Comparison of ENCODE assay signal across 18 cellular contexts in genomic region chr4:727576-727975, GRCh38. TPM values are rescaled to one million over a fixed set of nuclear protein-coding genes. Genes with fewer than 3 reads are reported as not detected.
DNase-seq lines count a peak whose midpoint lies in the region; ATAC-seq, FAIRE-seq and TF ChIP-seq lines count a peak whose summit lies in the region.
"Had no signal": no experiment of that assay in that cellular context is flagged by ENCODE, and none has a peak within 500 bp of the region (broad histone marks: within the 10 kb centered on the region; RNA-seq: fewer than 3 reads in every experiment).

No MANE protein-coding gene starts in this region.

- H3K4me3 ChIP-seq in A549 (no peak overlapping the region), PC-9 (no peak overlapping the region)
- H3K4me3 ChIP-seq: MG63 had no signal

- POLR2A ChIA-PET in A549 (lab: Yijun Ruan, JAX) (no interaction called here), PC-9 (lab: Charles Lee; ENCODE audit: unreplicated experiment) (no interaction called here)
- POLR2A ChIA-PET in activated CD4-positive, alpha-beta memory T cell treated with anti-CD3 and anti-CD28 coated beads, Interleukin-2, amount 10 ng/mL, durations not matched to agents 7 days and 5 days (lab: Charles Lee), result no interaction called here

- H3K9me3 ChIP-seq in A549 (no peaks in the 10 kb centered on the region), PC-9 (ENCODE audit: insufficient read depth, low read depth) (no peaks in the 10 kb centered on the region)
- H3K9me3 ChIP-seq: MG63 had no signal

- peak overlapping the region; percentile 48 for H3K27ac Mint-ChIP-seq in mesothelial cell of epicardium
- H3K27ac Mint-ChIP-seq in activated CD4-positive, alpha-beta memory T cell treated with anti-CD3 and anti-CD28 coated beads, Interleukin-2, amount 10 ng/mL, durations not matched to agents 7 days and 5 days, result no peak overlapping the region

- peaks cover 10% of the 10 kb centered on the region; the same call in 1 of the 2 replicates for H3F3A ChIP-seq in PC-9 (ENCODE audit: insufficient read depth, low read depth)

- CTCF ChIA-PET in A549 (lab: Yijun Ruan, JAX) (no interaction called here), PC-9 (lab: Charles Lee) (no interaction called here)
- CTCF ChIA-PET in activated CD4-positive, alpha-beta memory T cell treated with anti-CD3 and anti-CD28 coated beads, Interleukin-2, amount 10 ng/mL, durations not matched to agents 7 days and 5 days (lab: Charles Lee), result interaction anchor here (0.7 kb wide), 1 partner anchor 15 kb away, joined by 4 read pairs; no protein-coding TSS in a partner anchor

- no peak overlapping the region for H2AFZ ChIP-seq in PC-9

- H3K9me3 Mint-ChIP-seq in mesothelial cell of epicardium, result no peaks in the 10 kb centered on the region
- peaks cover 9% of the 10 kb centered on the region for H3K9me3 Mint-ChIP-seq in activated CD4-positive, alpha-beta memory T cell treated with anti-CD3 and anti-CD28 coated beads, Interleukin-2, amount 10 ng/mL, durations not matched to agents 7 days and 5 days
- H3K9me3 Mint-ChIP-seq: CD4-positive, alpha-beta T cell had no signal

- no peak for TF ChIP-seq RAD21 in A549 (conservative IDR thresholded peaks at IDR 0.05 in 1 of 2, IDR thresholded peaks at IDR 0.05 in 1 of 2)

- DNase-seq in A549 (ENCODE audit: low read depth in 1 of 2, low spot score in 1 of 2) (peak in 1 of 2 experiments; percentile 27), PC-9 (no peak), cerebellar cortex (ENCODE audit: low spot score) (peak; percentile 43), mesothelial cell of epicardium (ENCODE audit: low spot score in 2 of 2, unreplicated experiment in 2 of 2) (no peak), GM10266 (ENCODE audit: extremely low spot score) (no peak), NCI-H2196 treated with DMSO at 0.1 percent for 48 hours (lab: John Stamatoyannopoulos, UW; ENCODE audit: unreplicated experiment) (no peak), NCI-H1694 treated with DMSO at 0.1 percent for 48 hours (lab: John Stamatoyannopoulos, UW) (no peak)
- no peak for DNase-seq in activated CD4-positive, alpha-beta memory T cell treated with anti-CD3 and anti-CD28 coated beads, Interleukin-2, amount 10 ng/mL, durations not matched to agents 7 days and 5 days
- DNase-seq: ACHN; CD4-positive, alpha-beta T cell; MG63; NCI-H2029; NCI-H510A treated with DMSO at 0.1 percent for 48 hours; SIG-M5 had no signal

- H3K4me1 Mint-ChIP-seq in mesothelial cell of epicardium, result peaks cover 11% of the 10 kb centered on the region
- H3K4me1 Mint-ChIP-seq in activated CD4-positive, alpha-beta memory T cell treated with anti-CD3 and anti-CD28 coated beads, Interleukin-2, amount 10 ng/mL, durations not matched to agents 7 days and 5 days, result no peaks in the 10 kb centered on the region

- FAIRE-seq in A549 (lab: Jason Lieb, UNC), result no peak
- FAIRE-seq: D721Med, H1, RCC 7860 had no signal

- peaks cover 24% of the 10 kb centered on the region for H3K36me3 Mint-ChIP-seq in mesothelial cell of epicardium
- H3K36me3 Mint-ChIP-seq in activated CD4-positive, alpha-beta memory T cell treated with anti-CD3 and anti-CD28 coated beads, Interleukin-2, amount 10 ng/mL, durations not matched to agents 7 days and 5 days (ENCODE audit: low read depth), result peaks cover 23% of the 10 kb centered on the region

- intact Hi-C loops in PC-9 (cut with micrococcal nuclease; ENCODE audit: unreplicated experiment), result no loop called here

- H4K20me1 ChIP-seq in PC-9 (ENCODE audit: insufficient read depth), result peaks cover 39% of the 10 kb centered on the region

- no peak for TF ChIP-seq CTCF in A549 (IDR thresholded peaks at IDR 0.05)
- TF ChIP-seq CTCF in PC-9 (conservative IDR thresholded peaks at IDR 0.05), result no peak
- no peak for TF ChIP-seq CTCF in mesothelial cell of epicardium (IDR thresholded peaks at IDR 0.05; ENCODE audit: unreplicated experiment)
- no peak for TF ChIP-seq CTCF in GM10266 (IDR thresholded peaks at IDR 0.05; ENCODE audit: control insufficient read depth, insufficient read depth, low read depth, missing control alignments)

- peak overlapping the region; percentile 30 to 47; a peak in 3 of 6 replicates for H3K27ac ChIP-seq in A549
- H3K27ac ChIP-seq in PC-9, result 0 out of 2 replicates have a peak overlapping the region, but pooled peaks have one; percentile 10
- H3K27ac ChIP-seq: KMS-11 had no signal

- TF ChIP-seq EP300 in A549 (IDR thresholded peaks at IDR 0.05), result no peak

- WGBS in A549 (ENCODE audit: missing lambda C conversion rate), result 38% methylated on average over 5 of the region's 6 CpGs

- no TSS peak for BruUV-seq in PC-9 (replicated peaks; lab: Mats Ljungman, UMichigan)

- no peaks in the 10 kb centered on the region for H3K36me3 ChIP-seq in PC-9 (ENCODE audit: low read depth)

- TF ChIP-seq POLR2A in A549 (IDR thresholded peaks at IDR 0.05; ENCODE audit: low read length), result no peak

- peak in 1 of 2 experiments; percentile 22; a peak in 2 of 6 replicates for ATAC-seq in A549

- H3K4me1 ChIP-seq in A549, result peaks cover 10% of the 10 kb centered on the region; the same call in 2 of the 3 replicates
- H3K4me1 ChIP-seq in PC-9 (replicated peaks; ENCODE audit: insufficient read depth), result no peaks in the 10 kb centered on the region

- H3K9me2 ChIP-seq in PC-9 (ENCODE audit: insufficient read depth), result no peaks in the 10 kb centered on the region

- 0 out of 2 replicates have a peak, but pooled peaks cover 4% of the 10 kb centered on the region for H3K79me2 ChIP-seq in PC-9 (ENCODE audit: low read depth)

- no peak overlapping the region for H3K4me3 Mint-ChIP-seq in mesothelial cell of epicardium
- H3K4me3 Mint-ChIP-seq in activated CD4-positive, alpha-beta memory T cell treated with anti-CD3 and anti-CD28 coated beads, Interleukin-2, amount 10 ng/mL, durations not matched to agents 7 days and 5 days, result no peak overlapping the region
- H3K4me3 Mint-ChIP-seq: CD4-positive, alpha-beta T cell had no signal

- H3K27me3 ChIP-seq in PC-9 (ENCODE audit: insufficient read depth, low read depth), result no peaks in the 10 kb centered on the region
- H3K27me3 ChIP-seq: MG63 had no signal

- H3K4me2 ChIP-seq in A549, result 0 out of 3 replicates have a peak overlapping the region, but pooled peaks have one; percentile 3
- no peak overlapping the region for H3K4me2 ChIP-seq in PC-9
- H3K4me2 ChIP-seq: KMS-11 had no signal

- H3K27me3 Mint-ChIP-seq in mesothelial cell of epicardium (ENCODE audit: low read depth), result no peaks in the 10 kb centered on the region
- H3K27me3 Mint-ChIP-seq in activated CD4-positive, alpha-beta memory T cell treated with anti-CD3 and anti-CD28 coated beads, Interleukin-2, amount 10 ng/mL, durations not matched to agents 7 days and 5 days, result no peaks in the 10 kb centered on the region
- H3K27me3 Mint-ChIP-seq: CD4-positive, alpha-beta T cell had no signal

TF ChIP-seq in A549, 52 proteins besides CTCF, POLR2A, EP300 and RAD21 (continues in another document):
- no peak for TF ChIP-seq MYC (IDR thresholded peaks at IDR 0.05; ENCODE audit: borderline replicate concordance, low read length)
- TF ChIP-seq, protein P1, sequence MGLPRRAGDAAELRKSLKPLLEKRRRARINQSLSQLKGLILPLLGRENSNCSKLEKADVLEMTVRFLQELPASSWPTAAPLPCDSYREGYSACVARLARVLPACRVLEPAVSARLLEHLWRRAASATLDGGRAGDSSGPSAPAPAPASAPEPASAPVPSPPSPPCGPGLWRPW (IDR thresholded peaks at IDR 0.05), result no peak

RNA-seq across cellular contexts. Expression of gene PCGF3, which starts 21.9 kb away (rescaled TPM):
- polyA plus RNA-seq in A549 (2011; rRNA removed) (21.0 and 21.7 TPM in 2 replicates), A549 (2017; fragmentation: RNase III; extraction: RNeasy Plus Mini Kit Qiagen cat#74134 plus additional on column Dnase treatment) (14.2 to 17.8 TPM (median 15.9 TPM) in 3 replicates)
- polyA plus RNA-seq in A549 (2012; cell fraction: cytosol; rRNA removed), result 27.8 and 33.5 TPM in 2 replicates
- 57.6 and 61.1 TPM in 2 replicates for polyA plus RNA-seq in A549 (2012; cell fraction: nucleus; rRNA removed)
- 21.3 and 30.7 TPM in 2 replicates for polyA minus RNA-seq in A549 (2011; rRNA and poly(A)+ RNA removed)
- total RNA-seq in PC-9 (2021) (60.5 and 60.8 TPM in 2 replicates), mesothelial cell of epicardium (88.1 to 93.4 TPM (median 90.9 TPM) in 3 replicates)
- total RNA-seq in activated CD4-positive, alpha-beta memory T cell treated with anti-CD3 and anti-CD28 coated beads, Interleukin-2, amount 10 ng/mL, durations not matched to agents 7 days and 5 days, result 10 to 100 TPM; 51.5 to 52.1 TPM

RNA-seq across cellular contexts. Expression of gene SLC49A3, which starts 38.6 kb away (rescaled TPM):
- polyA plus RNA-seq in A549 (2011; rRNA removed) (0.05 TPM in 1 of 2 replicates, not detected in the other), A549 (2017; fragmentation: RNase III; extraction: RNeasy Plus Mini Kit Qiagen cat#74134 plus additional on column Dnase treatment) (0.09 to 0.12 TPM (median 0.11 TPM) in 3 replicates)
- 0.07 and 0.14 TPM in 2 replicates for polyA plus RNA-seq in A549 (2012; cell fraction: cytosol; rRNA removed)
- 0.54 and 0.67 TPM in 2 replicates for polyA plus RNA-seq in A549 (2012; cell fraction: nucleus; rRNA removed)
- polyA minus RNA-seq in A549 (2011; rRNA and poly(A)+ RNA removed), result not detected in 2 replicates
- total RNA-seq in PC-9 (2021) (8.1 and 10.7 TPM in 2 replicates), mesothelial cell of epicardium (10.5 to 13.4 TPM (median 11.6 TPM) in 3 replicates)
- under 1 TPM in 1 of 2 experiments, not detected in 1; 0.40 TPM for total RNA-seq in activated CD4-positive, alpha-beta memory T cell treated with anti-CD3 and anti-CD28 coated beads, Interleukin-2, amount 10 ng/mL, durations not matched to agents 7 days and 5 days

RNA-seq across cellular contexts. Expression of gene MYL5, which starts 53.2 kb away (rescaled TPM):
- polyA plus RNA-seq in A549 (2011; rRNA removed) (7.6 and 8.0 TPM in 2 replicates), A549 (2017; fragmentation: RNase III; extraction: RNeasy Plus Mini Kit Qiagen cat#74134 plus additional on column Dnase treatment) (8.3 to 9.4 TPM (median 8.9 TPM) in 3 replicates)
- polyA plus RNA-seq in A549 (2012; cell fraction: cytosol; rRNA removed), result 5.4 and 5.5 TPM in 2 replicates
- polyA plus RNA-seq in A549 (2012; cell fraction: nucleus; rRNA removed), result 13.0 and 14.0 TPM in 2 replicates
- 5.8 and 6.3 TPM in 2 replicates for polyA minus RNA-seq in A549 (2011; rRNA and poly(A)+ RNA removed)
- total RNA-seq in PC-9 (2021) (29.8 and 47.6 TPM in 2 replicates), mesothelial cell of epicardium (25.0 to 32.1 TPM (median 32.0 TPM) in 3 replicates)
- total RNA-seq in activated CD4-positive, alpha-beta memory T cell treated with anti-CD3 and anti-CD28 coated beads, Interleukin-2, amount 10 ng/mL, durations not matched to agents 7 days and 5 days, result 10 to 100 TPM; 14.0 to 16.2 TPM

RNA-seq across cellular contexts. Expression of gene ATP5ME, which starts 53.5 kb away (rescaled TPM):
- polyA plus RNA-seq in A549 (2011; rRNA removed), result 198 and 214 TPM in 2 replicates
- 517 and 900 TPM in 2 replicates for polyA plus RNA-seq in A549 (2012; cell fraction: cytosol; rRNA removed)
- 110 and 175 TPM in 2 replicates for polyA plus RNA-seq in A549 (2012; cell fraction: nucleus; rRNA removed)
- polyA plus RNA-seq in A549 (2017; fragmentation: RNase III; extraction: RNeasy Plus Mini Kit Qiagen cat#74134 plus additional on column Dnase treatment), result 659 to 715 TPM (median 660 TPM) in 3 replicates
- polyA minus RNA-seq in A549 (2011; rRNA and poly(A)+ RNA removed), result 36.7 and 45.7 TPM in 2 replicates
- 334 and 417 TPM in 2 replicates for total RNA-seq in PC-9 (2021)
- 194 to 212 TPM (median 197 TPM) in 3 replicates for total RNA-seq in mesothelial cell of epicardium
- total RNA-seq in activated CD4-positive, alpha-beta memory T cell treated with anti-CD3 and anti-CD28 coated beads, Interleukin-2, amount 10 ng/mL, durations not matched to agents 7 days and 5 days, result 100 to 1,000 TPM; 205 TPM
